28 cellular contexts compared by ENCODE assay signal in the genomic region with DNA sequence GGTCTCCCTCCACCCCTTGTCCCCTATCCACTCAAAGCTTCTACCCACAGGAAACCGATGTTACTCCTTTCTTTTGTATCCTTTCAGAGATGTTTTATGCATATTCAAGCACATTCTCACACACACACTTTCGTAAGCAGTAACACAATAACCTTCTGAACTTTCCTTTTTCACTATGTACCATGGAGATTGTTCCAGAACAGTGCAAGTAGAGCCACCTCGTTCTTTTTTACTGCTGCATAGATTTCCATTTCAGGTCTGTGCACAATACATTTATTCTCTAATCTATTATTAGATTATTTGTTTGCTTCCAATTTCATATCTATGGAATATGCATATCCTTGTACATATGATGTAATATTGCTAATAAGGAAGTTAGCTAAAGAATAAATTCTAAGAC.
"Had no signal": no experiment of that assay in that cellular context is flagged by ENCODE, and none has a peak within 500 bp of the region (broad histone marks: within the 10 kb centered on the region; RNA-seq: fewer than 3 reads in every experiment).

No MANE protein-coding gene starts in this region.

- H3K27me3 ChIP-seq: neural progenitor cell, ovary, right lobe of liver, sigmoid colon, stomach, thyroid gland, tibial nerve, upper lobe of left lung, vagina had no signal

- H3K79me2 ChIP-seq: parathyroid adenoma had no signal

- H3K4me1 ChIP-seq: neural progenitor cell, parathyroid adenoma, psoas muscle, right lobe of liver, sigmoid colon, thyroid gland, tibial nerve, upper lobe of left lung, vagina had no signal

- H3K27ac ChIP-seq: neural progenitor cell, ovary, parathyroid adenoma, psoas muscle, right lobe of liver, sigmoid colon, stomach, thoracic aorta, thyroid gland, tibial nerve, upper lobe of left lung, vagina had no signal

- H2AFZ ChIP-seq: neural progenitor cell, parathyroid adenoma had no signal

- H3K27ac Mint-ChIP-seq: natural killer cell; nephron; neural progenitor cell; progenitor cell of endocrine pancreas; stimulated activated effector memory CD8-positive, alpha-beta T cell treated with anti-CD3 and anti-CD28 coated beads, Interleukin-12 subunit alpha, Interleukin-12 subunit beta, amount 100 ng/mL, for 72 hours; stimulated activated naive B cell treated with anti-CD40 and anti-IgM and Interleukin-4, amounts not matched to agents 10 μg/mL and 1 μg/mL and 100 μg/mL, for 72 hours had no signal

- H3K36me3 ChIP-seq: neural progenitor cell, ovary, right lobe of liver, sigmoid colon, stomach, thoracic aorta, thyroid gland, tibial nerve, upper lobe of left lung, vagina had no signal

- H3K4me1 Mint-ChIP-seq: natural killer cell; stimulated activated effector memory CD8-positive, alpha-beta T cell treated with anti-CD3 and anti-CD28 coated beads, Interleukin-12 subunit alpha, Interleukin-12 subunit beta, amount 100 ng/mL, for 72 hours; stimulated activated naive B cell treated with anti-CD40 and anti-IgM and Interleukin-4, amounts not matched to agents 10 μg/mL and 1 μg/mL and 100 μg/mL, for 72 hours had no signal

- FAIRE-seq: small intestine, urothelium cell line had no signal

- H3K4me3 ChIP-seq: neural progenitor cell, ovary, psoas muscle, right lobe of liver, sigmoid colon, stomach, thoracic aorta, thyroid gland, tibial nerve, upper lobe of left lung, vagina had no signal

- DNase-seq: natural killer cell; occipital lobe; ovary; posterior cingulate gyrus; psoas muscle; right cardiac atrium; right lobe of liver; sigmoid colon; small intestine; stimulated activated CD4-positive, alpha-beta T cell treated with anti-CD3 and anti-CD28 coated beads, Interleukin-15, amount 100 ng/mL, for 24 hours; stimulated activated CD4-positive, alpha-beta T cell treated with anti-CD3 and anti-CD28 coated beads, Interleukin-2, amount 100 ng/mL, for 24 hours; stimulated activated CD4-positive, alpha-beta T cell treated with anti-CD3 and anti-CD28 coated beads, Interleukin-2, amount 100 ng/mL, for 48 hours; stimulated activated CD4-positive, alpha-beta T cell treated with anti-CD3 and anti-CD28 coated beads, Interleukin-4, amount 100 ng/mL, for 24 hours; stimulated activated naive B cell treated with anti-CD40 and anti-IgM and Interleukin-4, amounts not matched to agents 10 μg/mL and 1 μg/mL and 100 μg/mL, for 72 hours; stimulated activated naive CD4-positive, alpha-beta T cell treated with Interleukin-2 at 50 U/mL for 16 hours; stomach; thyroid gland; trophoblast cell had no signal

- H3K9ac ChIP-seq: neural progenitor cell, parathyroid adenoma had no signal

- H3K4me3 Mint-ChIP-seq: natural killer cell; nephron; neural progenitor cell; stimulated activated effector memory CD8-positive, alpha-beta T cell treated with anti-CD3 and anti-CD28 coated beads, Interleukin-12 subunit alpha, Interleukin-12 subunit beta, amount 100 ng/mL, for 72 hours; stimulated activated naive B cell treated with anti-CD40 and anti-IgM and Interleukin-4, amounts not matched to agents 10 μg/mL and 1 μg/mL and 100 μg/mL, for 72 hours had no signal

- H3K9me3 ChIP-seq: ovary, psoas muscle, right lobe of liver, sigmoid colon, stomach, thoracic aorta, thyroid gland, upper lobe of left lung, vagina had no signal

- H3K9me3 Mint-ChIP-seq: natural killer cell; nephron; neural progenitor cell; stimulated activated effector memory CD8-positive, alpha-beta T cell treated with anti-CD3 and anti-CD28 coated beads, Interleukin-12 subunit alpha, Interleukin-12 subunit beta, amount 100 ng/mL, for 72 hours had no signal

- H3K4me2 ChIP-seq: neural progenitor cell had no signal

- ATAC-seq: natural killer cell; psoas muscle; right cardiac atrium; right lobe of liver; stimulated activated effector memory CD8-positive, alpha-beta T cell treated with anti-CD3 and anti-CD28 coated beads, Interleukin-12 subunit alpha, Interleukin-12 subunit beta, amount 100 ng/mL, for 72 hours; stimulated activated naive B cell treated with anti-CD40 and anti-IgM and Interleukin-4, amounts not matched to agents 10 μg/mL and 1 μg/mL and 100 μg/mL, for 72 hours had no signal

- H3K36me3 Mint-ChIP-seq: natural killer cell; neural progenitor cell; stimulated activated effector memory CD8-positive, alpha-beta T cell treated with anti-CD3 and anti-CD28 coated beads, Interleukin-12 subunit alpha, Interleukin-12 subunit beta, amount 100 ng/mL, for 72 hours; stimulated activated naive B cell treated with anti-CD40 and anti-IgM and Interleukin-4, amounts not matched to agents 10 μg/mL and 1 μg/mL and 100 μg/mL, for 72 hours had no signal
